ENCODE assay signal across 7 cellular contexts in the genomic region with DNA sequence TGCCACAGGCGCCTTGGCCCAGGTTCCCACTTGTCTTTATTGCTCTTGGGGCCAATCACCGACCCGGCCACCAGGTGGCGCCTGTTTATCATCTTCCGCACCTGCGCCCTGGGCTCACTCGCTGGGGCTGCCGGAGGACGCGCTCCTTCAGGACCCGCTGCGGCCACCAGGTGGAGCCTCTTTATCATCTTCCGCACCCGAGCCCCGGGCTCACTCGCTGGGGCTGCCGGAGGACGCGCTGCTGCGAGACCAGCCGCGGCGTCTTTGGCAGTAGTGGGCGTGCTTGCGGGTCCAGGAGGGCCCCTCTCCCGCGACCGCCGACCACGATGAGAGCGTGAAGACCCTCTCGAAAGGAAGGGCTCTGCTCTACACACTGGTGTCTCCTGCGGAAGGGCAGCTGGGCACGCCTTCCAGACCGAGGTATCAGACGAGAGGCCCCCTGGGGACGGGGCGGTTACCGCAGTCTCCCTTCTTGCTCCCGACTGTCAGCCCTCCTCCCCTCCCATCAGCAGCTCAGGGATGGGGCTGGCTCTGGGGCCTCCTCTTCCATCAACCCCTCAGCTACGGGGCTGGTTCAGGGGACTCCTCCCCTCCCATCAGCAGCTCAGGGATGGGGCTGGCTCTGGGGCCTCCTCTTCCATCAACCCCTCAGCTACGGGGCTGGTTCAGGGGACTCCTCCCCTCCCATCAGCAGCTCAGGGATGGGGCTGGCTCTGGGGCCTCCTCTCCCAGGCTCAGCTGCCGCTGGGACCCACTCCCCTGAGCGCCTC. TPM values are rescaled to one million over a fixed set of nuclear protein-coding genes. Genes with fewer than 3 reads are reported as not detected.
DNase-seq lines count a peak whose midpoint lies in the region; ATAC-seq and TF ChIP-seq lines count a peak whose summit lies in the region.
"Not testable (repeated sequence)": the region's sequence is repeated elsewhere in the genome, so short reads cannot be mapped to it uniquely, and the experiment has no call there.

No MANE protein-coding gene starts in this region.

- H3K4me1 Mint-ChIP-seq in MCF 10A (ENCODE audit: insufficient read depth, unreplicated experiment): not testable (repeated sequence)

- peak; percentile 58 for DNase-seq in NCI-H2029 (lab: John Stamatoyannopoulos, UW)
- not testable (repeated sequence) for DNase-seq in MCF 10A (ENCODE audit: unreplicated experiment)
- peak in 1 of 2 donors; percentile 16 for DNase-seq in gastrocnemius medialis

- POLR2A ChIA-PET in MCF 10A (lab: Yijun Ruan, JAX): not testable (repeated sequence)

- not testable (repeated sequence) for H3K27me3 ChIP-seq in gastrocnemius medialis

- H3K36me3 Mint-ChIP-seq in MCF 10A (ENCODE audit: insufficient read depth, unreplicated experiment): not testable (repeated sequence)

- not testable (repeated sequence) for H3K4me1 ChIP-seq in gastrocnemius medialis

- CTCF ChIA-PET in MCF 10A (lab: Yijun Ruan, JAX): interaction anchor here (0.7 to 1.0 kb wide), 5 partner anchors 9 to 254 kb away, joined by 3 read pairs; no protein-coding TSS in a partner anchor

- not testable (repeated sequence) for H3K27me3 Mint-ChIP-seq in MCF 10A (ENCODE audit: insufficient read depth, unreplicated experiment)

- not testable (repeated sequence) for H3K4me3 Mint-ChIP-seq in MCF 10A (ENCODE audit: unreplicated experiment)

- BruUV-seq in MCF 10A (replicated peaks; lab: Mats Ljungman, UMichigan): not testable (repeated sequence)

- ATAC-seq in GM18861 (IDR thresholded peaks at IDR 0.05; ENCODE audit: unreplicated experiment): peak; percentile 99
- peak; percentile 100 for ATAC-seq in HG02938 (IDR thresholded peaks at IDR 0.05; ENCODE audit: unreplicated experiment)
- peak; percentile 79 to 99 for ATAC-seq in activated CD4-positive, CD25-positive, alpha-beta regulatory T cell treated with anti-CD3 and anti-CD28 coated beads, Interleukin-2, amount 50 U/mL, for 24 hours
- not testable (repeated sequence) for ATAC-seq in gastrocnemius medialis

- not testable (repeated sequence) for H3K36me3 ChIP-seq in gastrocnemius medialis

- TF ChIP-seq POLR2A in gastrocnemius medialis (IDR thresholded peaks at IDR 0.05): not testable (repeated sequence)

- H3K9me3 ChIP-seq in iPS-18c (ENCODE audit: control insufficient read depth, insufficient read depth, low read length); gastrocnemius medialis: not testable (repeated sequence)

- in situ Hi-C loops in gastrocnemius medialis (cut with MboI; ENCODE audit: low sequenced_read_pairs in 4 of 4): not testable (repeated sequence)

- H3K4me3 ChIP-seq in iPS-18c (ENCODE audit: insufficient read depth, low read depth, low read length) (peak overlapping the region; percentile 79), gastrocnemius medialis (peak overlapping the region in 1 of 4 donors; percentile 6)

- H3K27ac ChIP-seq in gastrocnemius medialis: not testable (repeated sequence)

- H3K27ac Mint-ChIP-seq in MCF 10A (ENCODE audit: low read depth, unreplicated experiment): not testable (repeated sequence)

- TF ChIP-seq CTCF in MCF 10A (IDR thresholded peaks at IDR 0.05; ENCODE audit: unreplicated experiment) (peak; percentile 60), gastrocnemius medialis (IDR thresholded peaks at IDR 0.05 in 4 of 5, conservative IDR thresholded peaks at IDR 0.05 in 1 of 5) (peak in 3 of 5 experiments; percentile 15 to 40 (median 26))

- intact Hi-C loops in MCF 10A (cut with micrococcal nuclease); gastrocnemius medialis (cut with DNase I; ENCODE audit: low total_unique reads): not testable (repeated sequence)

- H3K9me3 Mint-ChIP-seq in MCF 10A (ENCODE audit: unreplicated experiment): not testable (repeated sequence)

RNA-seq across cellular contexts. Expression of gene OR2L8, which starts 11.5 kb away (rescaled TPM):
- total RNA-seq in MCF 10A (2022) (not detected in 2 replicates), gastrocnemius medialis (not detected)

RNA-seq across cellular contexts. Expression of gene OR2AJ1, which starts 12.5 kb away (rescaled TPM):
- total RNA-seq in MCF 10A (2022): not detected in 2 replicates
- total RNA-seq in gastrocnemius medialis: not detected

RNA-seq across cellular contexts. Expression of gene OR2T8, which starts 17.1 kb away (rescaled TPM):
- total RNA-seq in MCF 10A (2022): not detected in 2 replicates
- total RNA-seq in gastrocnemius medialis: not detected

RNA-seq across cellular contexts. Expression of gene OR2AK2, which starts 27.9 kb away (rescaled TPM):
- total RNA-seq in MCF 10A (2022) (not detected in 2 replicates), gastrocnemius medialis (not detected)

RNA-seq across cellular contexts. Expression of gene OR2W3, which starts 41.8 kb away (rescaled TPM):
- total RNA-seq in MCF 10A (2022): not detected in 2 replicates
- under 1 TPM in 1 of 4 donors, not detected in 3; 0.80 TPM for total RNA-seq in gastrocnemius medialis
